In the genomic region with DNA sequence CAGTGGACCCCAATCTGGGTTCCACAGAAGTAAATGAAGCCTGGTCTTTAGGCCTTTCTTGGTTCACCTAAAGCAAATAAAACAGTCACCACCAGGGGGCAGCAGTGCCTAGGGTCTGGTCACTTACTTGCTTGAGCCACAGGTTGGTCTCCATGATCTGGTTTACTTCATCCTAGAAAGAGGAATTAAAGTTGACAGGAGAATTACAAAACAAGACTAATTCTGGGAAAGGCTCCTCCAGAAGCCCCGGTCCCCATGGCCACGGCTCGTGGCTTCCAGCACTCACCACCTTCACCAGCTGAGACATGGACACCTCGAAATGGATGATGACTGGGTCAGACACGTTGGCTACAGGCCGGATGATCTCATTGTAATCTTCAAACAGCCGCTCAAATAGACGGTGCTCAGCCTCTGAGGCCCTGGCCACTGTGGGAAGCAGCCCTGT, we compare ENCODE assay signal across 9 cellular contexts. TPM values are rescaled to one million over a fixed set of nuclear protein-coding genes. Genes with fewer than 3 reads are reported as not detected.
DNase-seq lines count a peak whose midpoint lies in the region; ATAC-seq and TF ChIP-seq lines count a peak whose summit lies in the region.
"Had no signal": no experiment of that assay in that cellular context is flagged by ENCODE, and none has a peak within 500 bp of the region (broad histone marks: within the 10 kb centered on the region; RNA-seq: fewer than 3 reads in every experiment).

No MANE protein-coding gene starts in this region.

- H3K4me1 ChIP-seq in Karpas-422 (ENCODE audit: low read length) (no peaks in the 10 kb centered on the region), Panc1 (ENCODE audit: control insufficient read depth, insufficient read depth, low read length) (peaks cover 7% of the 10 kb centered on the region; the same call in 1 of the 2 replicates)

- no peak overlapping the region for H3K4me2 ChIP-seq in Karpas-422 (ENCODE audit: low read depth, low read length, poor library complexity, severe bottlenecking)

- H3K27ac ChIP-seq in Karpas-422 (ENCODE audit: low read length) (no peak overlapping the region), Panc1 (ENCODE audit: low read length) (no peak overlapping the region)

- H3K4me3 ChIP-seq in Karpas-422 (ENCODE audit: low read length): no peak overlapping the region
- no peak overlapping the region for H3K4me3 ChIP-seq in Panc1 (ENCODE audit: low read depth in 2 of 2, low read length in 2 of 2)

- H3K9me2 ChIP-seq in Karpas-422 (replicated peaks; ENCODE audit: insufficient read depth, low read length): no peaks in the 10 kb centered on the region

- ATAC-seq in Panc1 (peak; percentile 85), GM21576 (IDR thresholded peaks at IDR 0.05; ENCODE audit: unreplicated experiment) (no peak)
- ATAC-seq in naive thymus-derived CD8-positive, alpha-beta T cell: peak; percentile 43 to 70

- H3K4me1 Mint-ChIP-seq in naive thymus-derived CD8-positive, alpha-beta T cell: peaks cover 2 to 24% (median 18%) of the 10 kb centered on the region in 4 donors

- in situ Hi-C loops in Panc1 (cut with HindIII; ENCODE audit: low pct_unique_long_range_greater_than_20kb, low sequenced_read_pairs): no loop called here

- no peak overlapping the region for H2AFZ ChIP-seq in Karpas-422 (ENCODE audit: low read length)

- no peaks in the 10 kb centered on the region for H3K9me3 Mint-ChIP-seq in naive thymus-derived CD8-positive, alpha-beta T cell

- peak; percentile 89 for TF ChIP-seq CTCF in Panc1 (IDR thresholded peaks at IDR 0.05)

- no TSS peak for BruUV-seq in Panc1 (replicated peaks; lab: Mats Ljungman, UMichigan)

- no peaks in the 10 kb centered on the region for H3K36me3 ChIP-seq in Karpas-422 (ENCODE audit: insufficient read depth, low read length)
- no peaks in the 10 kb centered on the region for H3K36me3 ChIP-seq in Panc1 (ENCODE audit: control insufficient read depth, insufficient read depth, low read length)

- peak overlapping the region in 1 of 10 donors; percentile 56 for H3K27ac Mint-ChIP-seq in naive thymus-derived CD8-positive, alpha-beta T cell

- intact Hi-C loops in Panc1 (cut with micrococcal nuclease; ENCODE audit: unreplicated experiment): loop anchor here (1.0 kb wide), 1 partner anchor 91 kb away; no protein-coding TSS in a partner anchor

- POLR2A ChIA-PET in Panc1 (lab: Charles Lee): no interaction called here
- POLR2A ChIA-PET in naive thymus-derived CD8-positive, alpha-beta T cell (lab: Charles Lee): no interaction called here

- H3K27me3 ChIP-seq in Karpas-422 (ENCODE audit: low read length) (no peaks in the 10 kb centered on the region), Panc1 (ENCODE audit: control insufficient read depth, insufficient read depth, low read length) (peaks cover 5% of the 10 kb centered on the region)

- peak overlapping the region in 8 of 10 donors; percentile 1 to 64 (median 42) for H3K4me3 Mint-ChIP-seq in naive thymus-derived CD8-positive, alpha-beta T cell

- H3K36me3 Mint-ChIP-seq in naive thymus-derived CD8-positive, alpha-beta T cell: no peaks in the 10 kb centered on the region

- CTCF ChIA-PET in Panc1 (lab: Charles Lee): no interaction called here

- no peaks in the 10 kb centered on the region for H4K20me1 ChIP-seq in Karpas-422 (ENCODE audit: insufficient read depth, low read depth, low read length)

- no peak overlapping the region for H3K9ac ChIP-seq in Karpas-422 (ENCODE audit: low read length)

- H3K9me3 ChIP-seq in Karpas-422 (ENCODE audit: low read length) (no peaks in the 10 kb centered on the region), Panc1 (ENCODE audit: control insufficient read depth, insufficient read depth, low read depth, low read length) (no peaks in the 10 kb centered on the region)

- DNase-seq in D341Med (ENCODE audit: low spot score) (peak; percentile 76), Karpas-422 (peak; percentile 94), Panc1 (ENCODE audit: low read depth, low spot score) (peak; percentile 64), fibroblast of gingiva (ENCODE audit: low read depth) (peak; percentile 82)
- DNase-seq in activated T-cell treated with anti-CD3 and anti-CD28 coated beads, Interleukin-2, amount 50 U/mL, for 1 hour: peak; percentile 72
- peak; percentile 54 to 90 (median 71) for DNase-seq in naive thymus-derived CD8-positive, alpha-beta T cell
- peak; percentile 40 to 71 for DNase-seq in stimulated activated CD8-positive, alpha-beta memory T cell treated with anti-CD3 and anti-CD28 coated beads, Interleukin-7, amount 100 ng/mL, for 48 hours (ENCODE audit: extremely low read depth in 1 of 2, low read depth in 1 of 2)

- H3K27me3 Mint-ChIP-seq in naive thymus-derived CD8-positive, alpha-beta T cell: peaks cover 29 to 54% (median 32%) of the 10 kb centered on the region in 5 donors

- H3K79me2 ChIP-seq in Karpas-422 (ENCODE audit: low read length): no peaks in the 10 kb centered on the region

RNA-seq across cellular contexts. Expression of a gene that starts 2.3 kb away (rescaled TPM):
- not detected in 2 replicates for total RNA-seq in Karpas-422 (2014; rRNA removed; shearing (Covaris generic); ENCODE audit: low replicate concordance)
- total RNA-seq in Panc1 (2021; ENCODE audit: unreplicated experiment): 0.31 TPM
- 1.5 TPM for polyA plus RNA-seq in Panc1 (2012; ENCODE audit: insufficient read length)
- total RNA-seq in naive thymus-derived CD8-positive, alpha-beta T cell: not detected
- not detected for polyA plus RNA-seq in naive thymus-derived CD8-positive, alpha-beta T cell
- total RNA-seq: T-helper 2 cell treated with Interferon-gamma antibody and Interleukin-4, amounts not matched to agents 100 ng/mL and 5 ng/mL, for 36 hours had no signal

RNA-seq across cellular contexts. Expression of a gene that starts 22.5 kb away (rescaled TPM):
- total RNA-seq in Karpas-422 (2014; rRNA removed; shearing (Covaris generic); ENCODE audit: low replicate concordance): not detected in 2 replicates
- total RNA-seq in Panc1 (2021; ENCODE audit: unreplicated experiment): not detected
- 0.15 TPM for polyA plus RNA-seq in Panc1 (2012; ENCODE audit: insufficient read length)
- not detected for total RNA-seq in naive thymus-derived CD8-positive, alpha-beta T cell
- not detected for polyA plus RNA-seq in naive thymus-derived CD8-positive, alpha-beta T cell
- total RNA-seq: T-helper 2 cell treated with Interferon-gamma antibody and Interleukin-4, amounts not matched to agents 100 ng/mL and 5 ng/mL, for 36 hours had no signal

RNA-seq across cellular contexts. Expression of a gene that starts 53.2 kb away (rescaled TPM):
- total RNA-seq in Karpas-422 (2014; rRNA removed; shearing (Covaris generic); ENCODE audit: low replicate concordance): 0.11 TPM in 1 of 2 replicates, not detected in the other
- 52.4 TPM for total RNA-seq in Panc1 (2021; ENCODE audit: unreplicated experiment)
- polyA plus RNA-seq in Panc1 (2012; ENCODE audit: insufficient read length): 22.3 TPM
- 1 to 10 TPM; 1.3 TPM for total RNA-seq in naive thymus-derived CD8-positive, alpha-beta T cell
- polyA plus RNA-seq in naive thymus-derived CD8-positive, alpha-beta T cell: under 1 TPM in 2 of 3 donors, not detected in 1; 0.34 to 0.47 TPM

Comparison
In these comparisons a context has a peak if more than half of its experiments do, and no peak if none do; other contexts are left out.
1. RNA of a gene that starts 53.2 kb away (total RNA-seq): 52.4 TPM in Panc1 (single experiment); 1.3 TPM in naive thymus-derived CD8-positive, alpha-beta T cell and 0.11 TPM in Karpas-422; every median in the first group is over 10 times any median in the second.
2. Peak in every context shown above with its lines, with median percentiles within 50 percentile points of each other: DNase-seq.